In genomic region chr4:150256841-150257273, GRCh38 we compare ENCODE assay signal across 16 cellular contexts.
DNase-seq lines count a peak whose midpoint lies in the region; ATAC-seq and TF ChIP-seq lines count a peak whose summit lies in the region.
"Had no signal": no experiment of that assay in that cellular context is flagged by ENCODE, and none has a peak within 500 bp of the region (broad histone marks: within the 10 kb centered on the region; RNA-seq: fewer than 3 reads in every experiment).

No MANE protein-coding gene starts in this region.

- H3K27ac ChIP-seq in Peyer's patch (peak overlapping the region; percentile 3 to 73 (median 58)), esophagus muscularis mucosa (replicated peaks in 1 of 4) (no peak overlapping the region), vagina (no peak overlapping the region)
- H3K27ac ChIP-seq: A549, upper lobe of right lung had no signal

- DNase-seq in Caco-2 (peak; percentile 46 to 61), Peyer's patch (peak in 2 of 3 donors; percentile 71 to 74), esophagus muscularis mucosa (ENCODE audit: extremely low spot score) (peak; percentile 12), mesothelial cell of epicardium (ENCODE audit: low spot score in 2 of 2, unreplicated experiment in 2 of 2) (no peak), Kasumi-1 (lab: John Stamatoyannopoulos, UW) (no peak), vagina (ENCODE audit: extremely low spot score in 2 of 2) (no peak), SKM-1 treated with dmso at 0.1 percent for 144 hours (lab: John Stamatoyannopoulos, UW; ENCODE audit: unreplicated experiment) (no peak)
- DNase-seq: NCI-H2029; NCI-H524 treated with DMSO at 0.1 percent for 48 hours; stimulated activated naive CD4-positive, alpha-beta T cell treated with Interleukin-2 at 50 U/mL for 16 hours; upper lobe of right lung had no signal

- TF ChIP-seq CTCF in Caco-2 (IDR thresholded peaks at IDR 0.05; ENCODE audit: insufficient read depth in 1 of 2, low read depth in 1 of 2, low read length in 1 of 2, severe bottlenecking in 1 of 2, unreplicated experiment in 1 of 2), result no peak
- TF ChIP-seq CTCF in Peyer's patch (IDR thresholded peaks at IDR 0.05), result peak in 3 of 6 experiments; percentile 4 to 28 (median 18)
- TF ChIP-seq CTCF in esophagus muscularis mucosa (IDR thresholded peaks at IDR 0.05), result no peak
- no peak for TF ChIP-seq CTCF in mesothelial cell of epicardium (IDR thresholded peaks at IDR 0.05; ENCODE audit: unreplicated experiment)
- no peak for TF ChIP-seq CTCF in vagina (IDR thresholded peaks at IDR 0.05)

- intact Hi-C loops in Caco-2 (cut with micrococcal nuclease; ENCODE audit: unreplicated experiment), result no loop called here
- intact Hi-C loops in esophagus muscularis mucosa (cut with DNase I), result no loop called here
- intact Hi-C loops in vagina (cut with DNase I), result no loop called here

- H3K27me3 Mint-ChIP-seq in Caco-2 (ENCODE audit: insufficient read depth, unreplicated experiment) (no peaks in the 10 kb centered on the region), mesothelial cell of epicardium (ENCODE audit: low read depth) (no peaks in the 10 kb centered on the region)

- no peaks in the 10 kb centered on the region for H3K9me3 ChIP-seq in Caco-2
- no peaks in the 10 kb centered on the region for H3K9me3 ChIP-seq in Peyer's patch
- H3K9me3 ChIP-seq in esophagus muscularis mucosa, result no peaks in the 10 kb centered on the region
- H3K9me3 ChIP-seq in vagina, result no peaks in the 10 kb centered on the region
- H3K9me3 ChIP-seq: A549, gastroesophageal sphincter, upper lobe of right lung had no signal

- no peaks in the 10 kb centered on the region for H3K36me3 ChIP-seq in Caco-2 (ENCODE audit: control insufficient read depth, insufficient read depth, low read length)
- H3K36me3 ChIP-seq in Peyer's patch, result no peaks in the 10 kb centered on the region
- H3K36me3 ChIP-seq in esophagus muscularis mucosa, result peaks cover 10 to 55% (median 33%) of the 10 kb centered on the region in 4 donors
- no peaks in the 10 kb centered on the region for H3K36me3 ChIP-seq in vagina
- H3K36me3 ChIP-seq: upper lobe of right lung had no signal

- peak overlapping the region; percentile 66 for H3K27ac Mint-ChIP-seq in Caco-2 (ENCODE audit: unreplicated experiment)
- H3K27ac Mint-ChIP-seq in mesothelial cell of epicardium, result peak overlapping the region; percentile 35

- ATAC-seq in HG02798 (IDR thresholded peaks at IDR 0.05; ENCODE audit: poor library complexity, unreplicated experiment), result no peak
- ATAC-seq: A549, gastroesophageal sphincter had no signal

- POLR2A ChIA-PET in Caco-2 (lab: Charles Lee), result no interaction called here

- H3K27me3 ChIP-seq in Caco-2 (replicated peaks; ENCODE audit: control insufficient read depth, insufficient read depth, low read length), result no peaks in the 10 kb centered on the region
- no peaks in the 10 kb centered on the region for H3K27me3 ChIP-seq in Peyer's patch
- H3K27me3 ChIP-seq in esophagus muscularis mucosa, result no peaks in the 10 kb centered on the region
- no peaks in the 10 kb centered on the region for H3K27me3 ChIP-seq in vagina
- H3K27me3 ChIP-seq: gastroesophageal sphincter, upper lobe of right lung had no signal

- no TSS peak for BruUV-seq in Caco-2 (replicated peaks; lab: Mats Ljungman, UMichigan)

- H3K4me1 Mint-ChIP-seq in Caco-2 (ENCODE audit: low read depth, unreplicated experiment), result peaks cover 25% of the 10 kb centered on the region
- H3K4me1 Mint-ChIP-seq in mesothelial cell of epicardium, result peaks cover 18% of the 10 kb centered on the region

- no peak overlapping the region for H3K4me3 ChIP-seq in Caco-2 (ENCODE audit: low read depth, low read length)
- H3K4me3 ChIP-seq in Peyer's patch, result no peak overlapping the region
- H3K4me3 ChIP-seq in esophagus muscularis mucosa, result no peak overlapping the region
- H3K4me3 ChIP-seq in vagina, result no peak overlapping the region
- H3K4me3 ChIP-seq: A549, gastroesophageal sphincter, lung, upper lobe of right lung had no signal

- H3K4me3 Mint-ChIP-seq in Caco-2 (ENCODE audit: unreplicated experiment), result peak overlapping the region; percentile 63
- H3K4me3 Mint-ChIP-seq in mesothelial cell of epicardium, result no peak overlapping the region
- H3K4me3 Mint-ChIP-seq: nephron had no signal

- TF ChIP-seq POLR2A in Peyer's patch (IDR thresholded peaks at IDR 0.05), result no peak
- no peak for TF ChIP-seq POLR2A in esophagus muscularis mucosa (IDR thresholded peaks at IDR 0.05; ENCODE audit: low read depth)
- no peak for TF ChIP-seq POLR2A in vagina (IDR thresholded peaks at IDR 0.05)

- WGBS in esophagus muscularis mucosa, result 87% methylated on average over 15 of the region's 16 CpGs

- TF ChIP-seq EP300 in esophagus muscularis mucosa (IDR thresholded peaks at IDR 0.05), result no peak

- H3K9me3 Mint-ChIP-seq in Caco-2 (ENCODE audit: unreplicated experiment) (no peaks in the 10 kb centered on the region), mesothelial cell of epicardium (no peaks in the 10 kb centered on the region)
- H3K9me3 Mint-ChIP-seq: nephron had no signal

- CTCF ChIA-PET in Caco-2 (lab: Charles Lee), result interaction anchor here (0.6 to 0.7 kb wide), 3 partner anchors 9 to 1434 kb away, joined by 3 to 5 read pairs (median 3); no protein-coding TSS in a partner anchor

- H3K4me1 ChIP-seq in Caco-2, result peaks cover 25% of the 10 kb centered on the region
- peaks cover 0 to 30% (median 0%) of the 10 kb centered on the region in 4 donors for H3K4me1 ChIP-seq in Peyer's patch
- H3K4me1 ChIP-seq in esophagus muscularis mucosa, result peaks cover 0 to 22% (median 14%) of the 10 kb centered on the region in 4 donors
- H3K4me1 ChIP-seq in vagina, result peaks cover 8% of the 10 kb centered on the region
- H3K4me1 ChIP-seq: A549 had no signal

- H3K36me3 Mint-ChIP-seq in Caco-2 (ENCODE audit: insufficient read depth, unreplicated experiment) (peaks cover 31% of the 10 kb centered on the region), mesothelial cell of epicardium (peaks cover 59% of the 10 kb centered on the region)

Comparison
In these comparisons a context has a peak if more than half of its experiments do, and no peak if none do; other contexts are left out.
1. DNase-seq: peak in Caco-2 (2 of 2), Peyer's patch (2 of 3) and esophagus muscularis mucosa (single experiment); none in mesothelial cell of epicardium (0 of 2), Kasumi-1 (0 of 2), vagina (0 of 2) and SKM-1 treated with dmso at 0.1 percent for 144 hours (single experiment).
2. H3K27ac ChIP-seq: peak in Peyer's patch (4 of 4); none in esophagus muscularis mucosa (0 of 4) and vagina (single experiment).